In the genomic region with DNA sequence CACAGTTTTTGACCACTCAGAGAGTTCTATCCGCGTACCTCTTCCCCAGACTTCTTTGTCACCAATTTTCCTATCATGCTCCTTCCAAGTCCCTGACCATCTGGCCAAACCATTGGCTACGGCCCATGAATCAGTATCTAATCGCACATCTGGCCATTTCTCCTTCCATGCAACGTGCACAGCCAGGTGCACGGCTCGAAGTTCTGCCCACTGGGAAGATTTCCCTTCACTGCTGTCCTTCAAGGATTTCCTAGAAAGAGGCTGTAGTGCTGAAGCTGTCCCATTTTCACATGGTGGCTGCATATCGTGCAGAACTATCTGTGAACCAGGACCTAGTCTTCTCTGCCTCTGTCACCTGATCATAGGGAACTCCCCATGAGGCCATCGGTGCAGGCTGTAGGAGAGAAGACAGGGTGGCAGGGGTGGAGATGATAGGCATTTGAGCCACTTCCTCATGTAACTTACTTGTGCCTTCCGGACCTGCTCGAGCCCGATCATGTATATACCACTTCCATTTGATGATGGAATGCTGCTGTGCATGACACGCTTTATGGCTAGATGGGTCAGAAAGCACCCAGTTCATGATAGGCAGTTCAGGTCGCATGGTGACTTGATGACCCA, we compare ENCODE assay signal across 2 cellular contexts.
A peak's percentile ranks its signal among the peaks of the same experiment; 100 is the strongest.
TF ChIP-seq lines count a peak whose summit lies in the region.
"Not testable (repeated sequence)": the region's sequence is repeated elsewhere in the genome, so short reads cannot be mapped to it uniquely, and the experiment has no call there.

No MANE protein-coding gene starts in this region.

TF ChIP-seq in K562, 482 proteins besides CTCF, POLR2A, EP300 and RAD21:
- TF ChIP-seq CBFA2T3 (IDR thresholded peaks at IDR 0.05) (peak; percentile 61), SPI1 (IDR thresholded peaks at IDR 0.05; ENCODE audit: borderline replicate concordance, low read depth, low read length) (peak; percentile 21; the same call in 1 of the 2 replicates), NCOR1 (IDR thresholded peaks at IDR 0.05) (0 out of 2 replicates have a peak, but pooled peaks have one; percentile 11), ATF1 (tag; IDR thresholded peaks at IDR 0.05) (peak; percentile 37), L3MBTL2 (IDR thresholded peaks at IDR 0.05) (peak; percentile 70), TEAD4 (IDR thresholded peaks at IDR 0.05; ENCODE audit: low read length) (0 out of 2 replicates have a peak, but pooled peaks have one; percentile 14), ARID1B (IDR thresholded peaks at IDR 0.05) (0 out of 2 replicates have a peak, but pooled peaks have one; percentile 25), CBFA2T2 (conservative IDR thresholded peaks at IDR 0.05) (peak; percentile 45)
- TF ChIP-seq, protein P1, sequence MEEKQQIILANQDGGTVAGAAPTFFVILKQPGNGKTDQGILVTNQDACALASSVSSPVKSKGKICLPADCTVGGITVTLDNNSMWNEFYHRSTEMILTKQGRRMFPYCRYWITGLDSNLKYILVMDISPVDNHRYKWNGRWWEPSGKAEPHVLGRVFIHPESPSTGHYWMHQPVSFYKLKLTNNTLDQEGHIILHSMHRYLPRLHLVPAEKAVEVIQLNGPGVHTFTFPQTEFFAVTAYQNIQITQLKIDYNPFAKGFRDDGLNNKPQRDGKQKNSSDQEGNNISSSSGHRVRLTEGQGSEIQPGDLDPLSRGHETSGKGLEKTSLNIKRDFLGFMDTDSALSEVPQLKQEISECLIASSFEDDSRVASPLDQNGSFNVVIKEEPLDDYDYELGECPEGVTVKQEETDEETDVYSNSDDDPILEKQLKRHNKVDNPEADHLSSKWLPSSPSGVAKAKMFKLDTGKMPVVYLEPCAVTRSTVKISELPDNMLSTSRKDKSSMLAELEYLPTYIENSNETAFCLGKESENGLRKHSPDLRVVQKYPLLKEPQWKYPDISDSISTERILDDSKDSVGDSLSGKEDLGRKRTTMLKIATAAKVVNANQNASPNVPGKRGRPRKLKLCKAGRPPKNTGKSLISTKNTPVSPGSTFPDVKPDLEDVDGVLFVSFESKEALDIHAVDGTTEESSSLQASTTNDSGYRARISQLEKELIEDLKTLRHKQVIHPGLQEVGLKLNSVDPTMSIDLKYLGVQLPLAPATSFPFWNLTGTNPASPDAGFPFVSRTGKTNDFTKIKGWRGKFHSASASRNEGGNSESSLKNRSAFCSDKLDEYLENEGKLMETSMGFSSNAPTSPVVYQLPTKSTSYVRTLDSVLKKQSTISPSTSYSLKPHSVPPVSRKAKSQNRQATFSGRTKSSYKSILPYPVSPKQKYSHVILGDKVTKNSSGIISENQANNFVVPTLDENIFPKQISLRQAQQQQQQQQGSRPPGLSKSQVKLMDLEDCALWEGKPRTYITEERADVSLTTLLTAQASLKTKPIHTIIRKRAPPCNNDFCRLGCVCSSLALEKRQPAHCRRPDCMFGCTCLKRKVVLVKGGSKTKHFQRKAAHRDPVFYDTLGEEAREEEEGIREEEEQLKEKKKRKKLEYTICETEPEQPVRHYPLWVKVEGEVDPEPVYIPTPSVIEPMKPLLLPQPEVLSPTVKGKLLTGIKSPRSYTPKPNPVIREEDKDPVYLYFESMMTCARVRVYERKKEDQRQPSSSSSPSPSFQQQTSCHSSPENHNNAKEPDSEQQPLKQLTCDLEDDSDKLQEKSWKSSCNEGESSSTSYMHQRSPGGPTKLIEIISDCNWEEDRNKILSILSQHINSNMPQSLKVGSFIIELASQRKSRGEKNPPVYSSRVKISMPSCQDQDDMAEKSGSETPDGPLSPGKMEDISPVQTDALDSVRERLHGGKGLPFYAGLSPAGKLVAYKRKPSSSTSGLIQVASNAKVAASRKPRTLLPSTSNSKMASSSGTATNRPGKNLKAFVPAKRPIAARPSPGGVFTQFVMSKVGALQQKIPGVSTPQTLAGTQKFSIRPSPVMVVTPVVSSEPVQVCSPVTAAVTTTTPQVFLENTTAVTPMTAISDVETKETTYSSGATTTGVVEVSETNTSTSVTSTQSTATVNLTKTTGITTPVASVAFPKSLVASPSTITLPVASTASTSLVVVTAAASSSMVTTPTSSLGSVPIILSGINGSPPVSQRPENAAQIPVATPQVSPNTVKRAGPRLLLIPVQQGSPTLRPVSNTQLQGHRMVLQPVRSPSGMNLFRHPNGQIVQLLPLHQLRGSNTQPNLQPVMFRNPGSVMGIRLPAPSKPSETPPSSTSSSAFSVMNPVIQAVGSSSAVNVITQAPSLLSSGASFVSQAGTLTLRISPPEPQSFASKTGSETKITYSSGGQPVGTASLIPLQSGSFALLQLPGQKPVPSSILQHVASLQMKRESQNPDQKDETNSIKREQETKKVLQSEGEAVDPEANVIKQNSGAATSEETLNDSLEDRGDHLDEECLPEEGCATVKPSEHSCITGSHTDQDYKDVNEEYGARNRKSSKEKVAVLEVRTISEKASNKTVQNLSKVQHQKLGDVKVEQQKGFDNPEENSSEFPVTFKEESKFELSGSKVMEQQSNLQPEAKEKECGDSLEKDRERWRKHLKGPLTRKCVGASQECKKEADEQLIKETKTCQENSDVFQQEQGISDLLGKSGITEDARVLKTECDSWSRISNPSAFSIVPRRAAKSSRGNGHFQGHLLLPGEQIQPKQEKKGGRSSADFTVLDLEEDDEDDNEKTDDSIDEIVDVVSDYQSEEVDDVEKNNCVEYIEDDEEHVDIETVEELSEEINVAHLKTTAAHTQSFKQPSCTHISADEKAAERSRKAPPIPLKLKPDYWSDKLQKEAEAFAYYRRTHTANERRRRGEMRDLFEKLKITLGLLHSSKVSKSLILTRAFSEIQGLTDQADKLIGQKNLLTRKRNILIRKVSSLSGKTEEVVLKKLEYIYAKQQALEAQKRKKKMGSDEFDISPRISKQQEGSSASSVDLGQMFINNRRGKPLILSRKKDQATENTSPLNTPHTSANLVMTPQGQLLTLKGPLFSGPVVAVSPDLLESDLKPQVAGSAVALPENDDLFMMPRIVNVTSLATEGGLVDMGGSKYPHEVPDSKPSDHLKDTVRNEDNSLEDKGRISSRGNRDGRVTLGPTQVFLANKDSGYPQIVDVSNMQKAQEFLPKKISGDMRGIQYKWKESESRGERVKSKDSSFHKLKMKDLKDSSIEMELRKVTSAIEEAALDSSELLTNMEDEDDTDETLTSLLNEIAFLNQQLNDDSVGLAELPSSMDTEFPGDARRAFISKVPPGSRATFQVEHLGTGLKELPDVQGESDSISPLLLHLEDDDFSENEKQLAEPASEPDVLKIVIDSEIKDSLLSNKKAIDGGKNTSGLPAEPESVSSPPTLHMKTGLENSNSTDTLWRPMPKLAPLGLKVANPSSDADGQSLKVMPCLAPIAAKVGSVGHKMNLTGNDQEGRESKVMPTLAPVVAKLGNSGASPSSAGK (IDR thresholded peaks at IDR 0.05): peak; percentile 67
- not testable (repeated sequence) for TF ChIP-seq ATF1 (CRISPR knock-in tag; IDR thresholded peaks at IDR 0.05); TEAD4 (CRISPR knock-in tag; IDR thresholded peaks at IDR 0.05; ENCODE audit: borderline replicate concordance)

TF ChIP-seq in HepG2, 621 proteins besides CTCF, POLR2A, EP300 and RAD21:
- peak; percentile 70 for TF ChIP-seq BCL6 (CRISPR knock-in tag; IDR thresholded peaks at IDR 0.05)
